ENCODE assay signal across 1 cellular context in the genomic region with DNA sequence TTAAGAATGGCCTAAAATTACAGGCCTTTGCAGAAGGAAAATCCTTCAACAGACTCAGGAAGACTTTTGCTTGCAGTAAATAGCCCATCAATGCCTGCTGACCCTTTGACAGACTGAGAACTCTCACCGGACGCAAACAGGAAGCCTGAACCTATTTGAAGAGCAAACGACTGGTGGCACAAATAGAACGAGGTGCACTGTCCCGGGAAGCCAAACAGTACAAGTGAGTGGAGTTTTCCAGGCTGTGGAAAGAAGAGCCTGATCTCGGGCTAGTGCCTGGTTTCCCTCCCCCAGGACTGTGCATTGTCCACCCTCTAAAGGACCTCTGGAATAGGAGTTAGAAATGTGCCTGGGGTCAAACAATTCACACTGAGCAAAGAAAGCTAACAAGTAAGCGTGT.
TF ChIP-seq lines count a peak whose summit lies in the region.

No MANE protein-coding gene starts in this region.

TF ChIP-seq in GM23338, 12 proteins besides CTCF, POLR2A, EP300 and RAD21 (continued from another document):
- TF ChIP-seq, protein P1, sequence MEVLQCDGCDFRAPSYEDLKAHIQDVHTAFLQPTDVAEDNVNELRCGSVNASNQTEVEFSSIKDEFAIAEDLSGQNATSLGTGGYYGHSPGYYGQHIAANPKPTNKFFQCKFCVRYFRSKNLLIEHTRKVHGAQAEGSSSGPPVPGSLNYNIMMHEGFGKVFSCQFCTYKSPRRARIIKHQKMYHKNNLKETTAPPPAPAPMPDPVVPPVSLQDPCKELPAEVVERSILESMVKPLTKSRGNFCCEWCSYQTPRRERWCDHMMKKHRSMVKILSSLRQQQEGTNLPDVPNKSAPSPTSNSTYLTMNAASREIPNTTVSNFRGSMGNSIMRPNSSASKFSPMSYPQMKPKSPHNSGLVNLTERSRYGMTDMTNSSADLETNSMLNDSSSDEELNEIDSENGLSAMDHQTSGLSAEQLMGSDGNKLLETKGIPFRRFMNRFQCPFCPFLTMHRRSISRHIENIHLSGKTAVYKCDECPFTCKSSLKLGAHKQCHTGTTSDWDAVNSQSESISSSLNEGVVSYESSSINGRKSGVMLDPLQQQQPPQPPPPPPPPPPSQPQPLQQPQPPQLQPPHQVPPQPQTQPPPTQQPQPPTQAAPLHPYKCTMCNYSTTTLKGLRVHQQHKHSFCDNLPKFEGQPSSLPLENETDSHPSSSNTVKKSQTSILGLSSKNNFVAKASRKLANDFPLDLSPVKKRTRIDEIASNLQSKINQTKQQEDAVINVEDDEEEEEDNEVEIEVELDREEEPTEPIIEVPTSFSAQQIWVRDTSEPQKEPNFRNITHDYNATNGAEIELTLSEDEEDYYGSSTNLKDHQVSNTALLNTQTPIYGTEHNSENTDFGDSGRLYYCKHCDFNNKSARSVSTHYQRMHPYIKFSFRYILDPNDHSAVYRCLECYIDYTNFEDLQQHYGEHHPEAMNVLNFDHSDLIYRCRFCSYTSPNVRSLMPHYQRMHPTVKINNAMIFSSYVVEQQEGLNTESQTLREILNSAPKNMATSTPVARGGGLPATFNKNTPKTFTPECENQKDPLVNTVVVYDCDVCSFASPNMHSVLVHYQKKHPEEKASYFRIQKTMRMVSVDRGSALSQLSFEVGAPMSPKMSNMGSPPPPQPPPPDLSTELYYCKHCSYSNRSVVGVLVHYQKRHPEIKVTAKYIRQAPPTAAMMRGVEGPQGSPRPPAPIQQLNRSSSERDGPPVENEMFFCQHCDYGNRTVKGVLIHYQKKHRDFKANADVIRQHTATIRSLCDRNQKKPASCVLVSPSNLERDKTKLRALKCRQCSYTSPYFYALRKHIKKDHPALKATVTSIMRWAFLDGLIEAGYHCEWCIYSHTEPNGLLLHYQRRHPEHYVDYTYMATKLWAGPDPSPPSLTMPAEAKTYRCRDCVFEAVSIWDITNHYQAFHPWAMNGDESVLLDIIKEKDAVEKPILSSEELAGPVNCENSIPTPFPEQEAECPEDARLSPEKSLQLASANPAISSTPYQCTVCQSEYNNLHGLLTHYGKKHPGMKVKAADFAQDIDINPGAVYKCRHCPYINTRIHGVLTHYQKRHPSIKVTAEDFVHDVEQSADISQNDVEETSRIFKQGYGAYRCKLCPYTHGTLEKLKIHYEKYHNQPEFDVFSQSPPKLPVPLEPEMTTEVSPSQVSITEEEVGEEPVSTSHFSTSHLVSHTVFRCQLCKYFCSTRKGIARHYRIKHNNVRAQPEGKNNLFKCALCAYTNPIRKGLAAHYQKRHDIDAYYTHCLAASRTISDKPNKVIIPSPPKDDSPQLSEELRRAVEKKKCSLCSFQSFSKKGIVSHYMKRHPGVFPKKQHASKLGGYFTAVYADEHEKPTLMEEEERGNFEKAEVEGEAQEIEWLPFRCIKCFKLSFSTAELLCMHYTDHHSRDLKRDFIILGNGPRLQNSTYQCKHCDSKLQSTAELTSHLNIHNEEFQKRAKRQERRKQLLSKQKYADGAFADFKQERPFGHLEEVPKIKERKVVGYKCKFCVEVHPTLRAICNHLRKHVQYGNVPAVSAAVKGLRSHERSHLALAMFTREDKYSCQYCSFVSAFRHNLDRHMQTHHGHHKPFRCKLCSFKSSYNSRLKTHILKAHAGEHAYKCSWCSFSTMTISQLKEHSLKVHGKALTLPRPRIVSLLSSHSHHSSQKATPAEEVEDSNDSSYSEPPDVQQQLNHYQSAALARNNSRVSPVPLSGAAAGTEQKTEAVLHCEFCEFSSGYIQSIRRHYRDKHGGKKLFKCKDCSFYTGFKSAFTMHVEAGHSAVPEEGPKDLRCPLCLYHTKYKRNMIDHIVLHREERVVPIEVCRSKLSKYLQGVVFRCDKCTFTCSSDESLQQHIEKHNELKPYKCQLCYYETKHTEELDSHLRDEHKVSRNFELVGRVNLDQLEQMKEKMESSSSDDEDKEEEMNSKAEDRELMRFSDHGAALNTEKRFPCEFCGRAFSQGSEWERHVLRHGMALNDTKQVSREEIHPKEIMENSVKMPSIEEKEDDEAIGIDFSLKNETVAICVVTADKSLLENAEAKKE (CRISPR knock-in tag; IDR thresholded peaks at IDR 0.05), result no peak
- no peak for TF ChIP-seq ZNF331 (CRISPR knock-in tag; IDR thresholded peaks at IDR 0.05; ENCODE audit: low read depth)
